23 cellular contexts compared by ENCODE assay signal in the genomic region with DNA sequence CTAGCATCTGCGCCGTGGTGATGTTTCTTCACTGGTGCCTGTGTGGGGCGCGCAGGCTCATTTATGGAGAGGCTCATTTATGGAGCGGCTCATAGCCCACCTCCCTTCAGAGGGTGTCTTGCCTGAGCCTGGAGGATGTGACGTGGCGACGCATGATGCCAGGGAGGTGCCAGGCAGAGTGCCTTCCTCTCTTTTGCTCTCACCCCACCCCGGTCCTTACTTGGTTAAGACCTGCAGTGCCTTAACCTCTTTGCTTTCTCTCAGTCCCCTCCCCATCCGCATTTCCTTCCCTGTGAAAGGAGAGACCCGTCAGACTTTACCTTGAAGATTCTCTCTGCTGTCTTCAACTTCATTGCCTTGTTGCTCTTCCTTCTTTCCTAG. TPM values are rescaled to one million over a fixed set of nuclear protein-coding genes. Genes with fewer than 3 reads are reported as not detected.
A peak's percentile ranks its signal among the peaks of the same experiment; 100 is the strongest.
DNase-seq lines count a peak whose midpoint lies in the region; ATAC-seq and TF ChIP-seq lines count a peak whose summit lies in the region.
"Had no signal": no experiment of that assay in that cellular context is flagged by ENCODE, and none has a peak within 500 bp of the region (broad histone marks: within the 10 kb centered on the region; RNA-seq: fewer than 3 reads in every experiment).

No MANE protein-coding gene starts in this region.

- no peak for TF ChIP-seq EP300 in suprapubic skin (IDR thresholded peaks at IDR 0.05)

- peak overlapping the region; percentile 56 to 66 (median 56) for H3K27ac ChIP-seq in thyroid gland
- no peak overlapping the region for H3K27ac ChIP-seq in adrenal gland
- H3K27ac ChIP-seq in suprapubic skin: no peak overlapping the region
- H3K27ac ChIP-seq: coronary artery, HL-60 had no signal

- H3K4me3 ChIP-seq in thyroid gland (replicated peaks in 1 of 3): no peak overlapping the region
- no peak overlapping the region for H3K4me3 ChIP-seq in adrenal gland
- H3K4me3 ChIP-seq in suprapubic skin: no peak overlapping the region
- H3K4me3 ChIP-seq: coronary artery, heart left ventricle had no signal

- H3K9me3 ChIP-seq in thyroid gland (no peaks in the 10 kb centered on the region), adrenal gland (replicated peaks in 1 of 3) (no peaks in the 10 kb centered on the region), suprapubic skin (no peaks in the 10 kb centered on the region)
- H3K9me3 ChIP-seq: heart left ventricle had no signal

- H3K4me1 ChIP-seq in thyroid gland (peaks cover 37 to 41% of the 10 kb centered on the region in 2 donors), adrenal gland (replicated peaks in 1 of 2) (peaks cover 10 to 29% of the 10 kb centered on the region in 2 donors), suprapubic skin (peaks cover 18% of the 10 kb centered on the region)

- H3K36me3 Mint-ChIP-seq in natural killer cell (no peaks in the 10 kb centered on the region), brain (peaks cover 45% of the 10 kb centered on the region)
- H3K36me3 Mint-ChIP-seq in natural killer cell treated with Interleukin-12 subunit alpha and Interleukin-12 subunit beta and Interleukin-15 and Interleukin-18, amount 100 ng/mL, for 72 hours: peaks cover 6% of the 10 kb centered on the region
- peaks cover 0 to 48% (median under 1%) of the 10 kb centered on the region in 3 donors for H3K36me3 Mint-ChIP-seq in naive thymus-derived CD8-positive, alpha-beta T cell

- H3K27me3 ChIP-seq in thyroid gland: no peaks in the 10 kb centered on the region
- H3K27me3 ChIP-seq in adrenal gland: no peaks in the 10 kb centered on the region
- no peaks in the 10 kb centered on the region for H3K27me3 ChIP-seq in suprapubic skin
- H3K27me3 ChIP-seq: heart left ventricle had no signal

- peaks cover 0 to 3% of the 10 kb centered on the region in 2 donors for H3K36me3 ChIP-seq in thyroid gland
- peaks cover 0 to 11% of the 10 kb centered on the region in 2 donors for H3K36me3 ChIP-seq in adrenal gland (replicated peaks in 1 of 2)
- H3K36me3 ChIP-seq in suprapubic skin: peaks cover 51% of the 10 kb centered on the region

- POLR2A ChIA-PET in naive thymus-derived CD8-positive, alpha-beta T cell (lab: Charles Lee): no interaction called here

- TF ChIP-seq CTCF in natural killer cell (IDR thresholded peaks at IDR 0.05) (no peak), brain (conservative IDR thresholded peaks at IDR 0.05) (no peak), thyroid gland (IDR thresholded peaks at IDR 0.05) (no peak), adrenal gland (IDR thresholded peaks at IDR 0.05) (no peak), suprapubic skin (IDR thresholded peaks at IDR 0.05) (no peak)

- intact Hi-C loops in natural killer cell (cut with micrococcal nuclease): loop anchor here (10.0 kb wide), 1 partner anchor 175 kb away; no protein-coding TSS in a partner anchor
- intact Hi-C loops in thyroid gland (cut with DNase I): no loop called here
- intact Hi-C loops in adrenal gland (cut with DNase I): no loop called here

- no peaks in the 10 kb centered on the region for H3K27me3 Mint-ChIP-seq in natural killer cell (ENCODE audit: low read depth in 2 of 2)
- no peaks in the 10 kb centered on the region for H3K27me3 Mint-ChIP-seq in natural killer cell treated with Interleukin-12 subunit alpha and Interleukin-12 subunit beta and Interleukin-15 and Interleukin-18, amount 100 ng/mL, for 72 hours
- peaks cover 6% of the 10 kb centered on the region for H3K27me3 Mint-ChIP-seq in brain
- H3K27me3 Mint-ChIP-seq in naive thymus-derived CD8-positive, alpha-beta T cell: no peaks in the 10 kb centered on the region
- H3K27me3 Mint-ChIP-seq: activated CD4-positive, alpha-beta T cell treated with anti-CD3 and anti-CD28 coated beads, Interleukin-2, amount 10 ng/mL, durations not matched to agents 24 days and 14 days; activated CD8-positive, alpha-beta memory T cell treated with anti-CD3 and anti-CD28 coated beads, Interleukin-2, amount 10 ng/mL, durations not matched to agents 7 days and 5 days; activated naive CD4-positive, alpha-beta T cell treated with anti-CD3 and anti-CD28 coated beads, Interleukin-2, amount 10 ng/mL, durations not matched to agents 7 days and 5 days; type B pancreatic cell had no signal

- TF ChIP-seq POLR2A in thyroid gland (IDR thresholded peaks at IDR 0.05): no peak
- TF ChIP-seq POLR2A in adrenal gland (IDR thresholded peaks at IDR 0.05): no peak
- no peak for TF ChIP-seq POLR2A in suprapubic skin (IDR thresholded peaks at IDR 0.05)

- H3K4me1 Mint-ChIP-seq in natural killer cell (no peaks in the 10 kb centered on the region), brain (peaks cover 83% of the 10 kb centered on the region)
- peaks cover 0 to 9% of the 10 kb centered on the region in 2 donors for H3K4me1 Mint-ChIP-seq in natural killer cell treated with Interleukin-12 subunit alpha and Interleukin-12 subunit beta and Interleukin-15 and Interleukin-18, amount 100 ng/mL, for 72 hours (ENCODE audit: low read depth in 2 of 2)
- H3K4me1 Mint-ChIP-seq in naive thymus-derived CD8-positive, alpha-beta T cell: peaks cover 2 to 17% (median 8%) of the 10 kb centered on the region in 4 donors
- H3K4me1 Mint-ChIP-seq: activated CD4-positive, alpha-beta T cell treated with anti-CD3 and anti-CD28 coated beads, Interleukin-2, amount 10 ng/mL, durations not matched to agents 24 days and 14 days had no signal

- no peaks in the 10 kb centered on the region for H3K9me3 Mint-ChIP-seq in natural killer cell
- H3K9me3 Mint-ChIP-seq in natural killer cell treated with Interleukin-12 subunit alpha and Interleukin-12 subunit beta and Interleukin-15 and Interleukin-18, amount 100 ng/mL, for 72 hours: no peaks in the 10 kb centered on the region
- no peaks in the 10 kb centered on the region for H3K9me3 Mint-ChIP-seq in brain
- no peaks in the 10 kb centered on the region for H3K9me3 Mint-ChIP-seq in naive thymus-derived CD8-positive, alpha-beta T cell
- H3K9me3 Mint-ChIP-seq: activated CD4-positive, alpha-beta T cell treated with anti-CD3 and anti-CD28 coated beads, Interleukin-2, amount 10 ng/mL, durations not matched to agents 24 days and 14 days; activated naive CD4-positive, alpha-beta T cell treated with anti-CD3 and anti-CD28 coated beads, Interleukin-2, amount 10 ng/mL, durations not matched to agents 7 days and 5 days; type B pancreatic cell had no signal

- DNase-seq in natural killer cell (no peak), thyroid gland (no peak), OCI-M2 (lab: John Stamatoyannopoulos, UW; ENCODE audit: unreplicated experiment) (no peak), adrenal gland (no peak), suprapubic skin (ENCODE audit: low spot score in 2 of 2) (no peak)
- DNase-seq in natural killer cell treated with Interleukin-12 subunit alpha and Interleukin-12 subunit beta and Interleukin-15 and Interleukin-18, amount 100 ng/mL, for 72 hours (ENCODE audit: low spot score): no peak
- peak in 4 of 10 donors; percentile 17 to 40 (median 34) for DNase-seq in naive thymus-derived CD8-positive, alpha-beta T cell
- DNase-seq: activated CD4-positive, alpha-beta T cell treated with anti-CD3 and anti-CD28 coated beads, Interleukin-2, amount 10 ng/mL, durations not matched to agents 24 days and 14 days; activated CD8-positive, alpha-beta memory T cell treated with anti-CD3 and anti-CD28 coated beads, Interleukin-2, amount 10 ng/mL, durations not matched to agents 7 days and 5 days; activated naive CD4-positive, alpha-beta T cell treated with anti-CD3 and anti-CD28 coated beads, Interleukin-2, amount 10 ng/mL, durations not matched to agents 7 days and 5 days; aorta; effector memory CD4-positive, alpha-beta T cell; GF-D8; heart left ventricle; NCI-H1417; NCI-H2081 treated with DMSO at 0.1 percent for 48 hours; NCI-H446; occipital lobe; stimulated activated CD8-positive, alpha-beta memory T cell treated with anti-CD3 and anti-CD28 coated beads, Interleukin-4, amount 100 ng/mL, for 48 hours had no signal

- no peak for ATAC-seq in natural killer cell
- no peak for ATAC-seq in natural killer cell treated with Interleukin-12 subunit alpha and Interleukin-12 subunit beta and Interleukin-15 and Interleukin-18, amount 100 ng/mL, for 72 hours
- ATAC-seq in naive thymus-derived CD8-positive, alpha-beta T cell: peak; percentile 59 to 95
- ATAC-seq: activated CD8-positive, alpha-beta memory T cell treated with anti-CD3 and anti-CD28 coated beads, Interleukin-2, amount 10 ng/mL, durations not matched to agents 7 days and 5 days; heart left ventricle had no signal

- WGBS in thyroid gland, 2 donors: 87% methylated on average over 11 of the region's 11 CpGs
- 80 to 87% (median 81%) methylated on average over 7 to 11 of the region's 11 CpGs for WGBS in adrenal gland, 4 donors
- 85% methylated on average over 11 of the region's 11 CpGs for WGBS in suprapubic skin

- no peak overlapping the region for H3K4me3 Mint-ChIP-seq in natural killer cell
- H3K4me3 Mint-ChIP-seq in natural killer cell treated with Interleukin-12 subunit alpha and Interleukin-12 subunit beta and Interleukin-15 and Interleukin-18, amount 100 ng/mL, for 72 hours: no peak overlapping the region
- no peak overlapping the region for H3K4me3 Mint-ChIP-seq in brain
- H3K4me3 Mint-ChIP-seq in naive thymus-derived CD8-positive, alpha-beta T cell: peak overlapping the region in 5 of 10 donors; percentile 38 to 74 (median 48)
- H3K4me3 Mint-ChIP-seq: activated CD4-positive, alpha-beta T cell treated with anti-CD3 and anti-CD28 coated beads, Interleukin-2, amount 10 ng/mL, durations not matched to agents 24 days and 14 days; activated CD8-positive, alpha-beta memory T cell treated with anti-CD3 and anti-CD28 coated beads, Interleukin-2, amount 10 ng/mL, durations not matched to agents 7 days and 5 days; activated naive CD4-positive, alpha-beta T cell treated with anti-CD3 and anti-CD28 coated beads, Interleukin-2, amount 10 ng/mL, durations not matched to agents 7 days and 5 days; type B pancreatic cell had no signal

- H3K27ac Mint-ChIP-seq in natural killer cell (peak overlapping the region; percentile 10 to 14), brain (peak overlapping the region; percentile 44 to 98 (median 67))
- peak overlapping the region in 1 of 2 donors; percentile 75 for H3K27ac Mint-ChIP-seq in natural killer cell treated with Interleukin-12 subunit alpha and Interleukin-12 subunit beta and Interleukin-15 and Interleukin-18, amount 100 ng/mL, for 72 hours
- peak overlapping the region in 9 of 10 donors; percentile 45 to 91 (median 66) for H3K27ac Mint-ChIP-seq in naive thymus-derived CD8-positive, alpha-beta T cell
- H3K27ac Mint-ChIP-seq: activated CD4-positive, alpha-beta T cell treated with anti-CD3 and anti-CD28 coated beads, Interleukin-2, amount 10 ng/mL, durations not matched to agents 24 days and 14 days; activated CD8-positive, alpha-beta memory T cell treated with anti-CD3 and anti-CD28 coated beads, Interleukin-2, amount 10 ng/mL, durations not matched to agents 7 days and 5 days; activated naive CD4-positive, alpha-beta T cell treated with anti-CD3 and anti-CD28 coated beads, Interleukin-2, amount 10 ng/mL, durations not matched to agents 7 days and 5 days; type B pancreatic cell had no signal

RNA-seq across cellular contexts. Expression of a gene that starts 52.0 kb away (rescaled TPM):
- total RNA-seq in natural killer cell (1 to 10 TPM; 1.4 to 2.4 (median 1.5) TPM), thyroid gland (10 to 100 TPM; 31.0 to 85.4 (median 61.2) TPM), adrenal gland (10 to 100 TPM; 21.7 to 87.6 (median 44.5) TPM), suprapubic skin (10 to 100 TPM; 11.6 to 32.5 (median 24.3) TPM)
- 10 to 100 TPM; 31.0 to 38.1 TPM for total RNA-seq in natural killer cell treated with Interleukin-12 subunit alpha and Interleukin-12 subunit beta and Interleukin-15 and Interleukin-18, amount 100 ng/mL, for 72 hours
- polyA plus RNA-seq in brain (ENCODE audit: insufficient read depth, low read depth, low replicate concordance) (120 TPM), adrenal gland (10 to 100 TPM; 18.5 to 33.8 (median 21.8) TPM)
- total RNA-seq in naive thymus-derived CD8-positive, alpha-beta T cell: not detected
- polyA plus RNA-seq in naive thymus-derived CD8-positive, alpha-beta T cell: under 1 TPM in 1 of 3 donors, not detected in 2; 0.30 TPM

Comparison
In these comparisons a context has a peak if more than half of its experiments do, and no peak if none do; other contexts are left out.
1. ATAC-seq: peak in naive thymus-derived CD8-positive, alpha-beta T cell (2 of 2); none in natural killer cell (0 of 3) and natural killer cell treated with Interleukin-12 subunit alpha and Interleukin-12 subunit beta and Interleukin-15 and Interleukin-18, amount 100 ng/mL, for 72 hours (0 of 2).
2. H3K27ac ChIP-seq: peak in thyroid gland (3 of 3); none in adrenal gland (0 of 5) and suprapubic skin (single experiment).